In the genomic region with DNA sequence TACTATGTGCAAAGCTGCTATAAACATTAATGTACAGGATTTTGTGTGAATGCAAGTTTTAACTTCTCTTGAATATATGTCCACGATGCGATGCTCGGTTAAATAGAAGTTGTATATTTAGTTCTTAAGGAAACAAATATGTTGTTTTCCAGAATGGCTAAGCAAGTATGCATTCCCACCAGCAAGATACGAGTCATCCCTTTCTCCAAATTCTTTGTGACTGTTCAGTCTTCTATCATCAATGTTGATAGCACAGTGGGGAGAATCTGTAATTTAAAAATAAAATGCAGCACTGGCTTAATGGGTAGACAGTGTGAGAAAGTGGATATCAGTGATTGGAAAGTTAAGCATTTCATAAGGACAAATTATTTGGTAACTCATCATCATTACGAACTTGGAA, we compare ENCODE assay signal across 25 cellular contexts.
"Had no signal": no experiment of that assay in that cellular context is flagged by ENCODE, and none has a peak within 500 bp of the region (broad histone marks: within the 10 kb centered on the region; RNA-seq: fewer than 3 reads in every experiment).

No MANE protein-coding gene starts in this region.

- DNase-seq: activated CD4-positive, alpha-beta T cell treated with anti-CD3 and anti-CD28 coated beads, Interleukin-2, amount 50 U/mL, for 1 hour; activated CD4-positive, CD25-positive, alpha-beta regulatory T cell treated with anti-CD3 and anti-CD28 coated beads, Interleukin-2, amount 50 U/mL, for 72 hours; activated CD8-positive, alpha-beta memory T cell treated with anti-CD3 and anti-CD28 coated beads for 24 hours; activated CD8-positive, alpha-beta memory T cell treated with anti-CD3 and anti-CD28 coated beads, Interleukin-2, amount 50 U/mL, for 48 hours; activated effector memory CD4-positive, alpha-beta T cell treated with Interleukin-2 at 50 U/mL for 16 hours; activated naive CD4-positive, alpha-beta T cell treated with anti-CD3 and anti-CD28 coated beads, Interleukin-2, amount 50 U/mL, for 16 hours; activated T-cell treated with anti-CD3 and anti-CD28 coated beads, Interleukin-2, amount 50 U/mL, for 48 hours; effector CD8-positive, alpha-beta T cell; esophagus squamous epithelium; gastrocnemius medialis; head of caudate nucleus; kidney; left lung; midbrain; nephron progenitor cell; occipital lobe; posterior cingulate gyrus; stimulated activated CD4-positive, alpha-beta T cell treated with anti-CD3 and anti-CD28 coated beads, Interleukin-12 subunit alpha, Interleukin-12 subunit beta, amount 100 ng/mL, for 4 hours; stimulated activated CD4-positive, alpha-beta T cell treated with anti-CD3 and anti-CD28 coated beads, Interleukin-1b, Interleukin-23, amount 100 ng/mL, for 48 hours; stimulated activated CD8-positive, alpha-beta memory T cell treated with anti-CD3 and anti-CD28 coated beads, Interleukin-4, amount 100 ng/mL, for 48 hours; stimulated activated naive CD4-positive, alpha-beta T cell; T-cell; T1000; tibial artery had no signal

- H3K27ac ChIP-seq: ascending aorta, esophagus squamous epithelium, gastrocnemius medialis, left lung, tibial artery had no signal

- H3K4me3 ChIP-seq: ascending aorta, esophagus squamous epithelium, gastrocnemius medialis, left lung, tibial artery had no signal

- H3K4me1 ChIP-seq: ascending aorta, esophagus squamous epithelium, gastrocnemius medialis, left lung, tibial artery had no signal

- ATAC-seq: gastrocnemius medialis, left lung, T-cell had no signal

- H3K27me3 ChIP-seq: ascending aorta, esophagus squamous epithelium, gastrocnemius medialis, left lung, tibial artery had no signal

- H3K36me3 ChIP-seq: ascending aorta, esophagus squamous epithelium, gastrocnemius medialis, left lung, tibial artery had no signal

- H3K9me3 ChIP-seq: ascending aorta, esophagus squamous epithelium, gastrocnemius medialis, left lung, tibial artery had no signal
